ENCODE assay signal across 8 cellular contexts in the genomic region with DNA sequence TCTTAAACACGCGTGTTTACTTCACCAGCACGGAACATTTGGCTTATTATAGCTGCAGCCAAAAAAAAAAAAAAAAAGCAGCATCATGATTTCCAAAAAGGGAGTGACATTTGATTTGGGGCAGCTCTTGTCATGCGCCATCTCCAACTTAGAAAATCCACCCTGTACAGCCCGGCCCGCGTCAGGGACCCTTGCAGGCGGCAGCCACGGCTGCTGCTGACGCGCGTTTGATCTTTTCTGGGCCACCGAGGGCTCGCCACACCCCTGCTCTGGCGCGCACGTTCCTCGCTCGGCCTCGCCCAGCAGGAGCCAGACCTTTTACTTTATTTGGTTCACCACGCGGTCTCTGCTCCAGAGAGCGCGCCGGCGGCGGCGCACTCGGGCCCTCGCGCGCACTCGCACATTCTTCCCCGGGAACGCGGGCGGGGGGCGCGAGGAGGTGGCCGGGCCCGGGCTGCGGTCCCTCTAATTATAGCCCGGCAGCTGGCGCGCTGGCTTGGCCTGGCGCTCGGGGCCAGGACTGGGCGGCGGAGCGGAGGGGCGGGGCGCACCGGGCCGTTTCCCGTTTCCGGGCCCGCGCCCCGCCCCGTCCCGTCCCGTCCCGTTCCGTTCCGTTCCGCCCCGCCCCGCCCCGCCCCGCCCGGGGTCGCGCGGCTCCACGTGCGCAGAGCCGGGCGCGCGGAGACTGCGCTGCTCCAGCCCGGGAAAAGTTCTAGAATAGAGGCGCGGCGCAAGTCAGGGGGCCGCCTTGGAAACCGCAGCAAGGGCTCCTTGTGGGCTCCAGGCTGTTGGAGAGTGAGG. TPM values are rescaled to one million over a fixed set of nuclear protein-coding genes. Genes with fewer than 3 reads are reported as not detected.
DNase-seq lines count a peak whose midpoint lies in the region; ATAC-seq lines count a peak whose summit lies in the region.

No MANE protein-coding gene starts in this region.

- DNase-seq in AG20443 (ENCODE audit: low spot score) (peak; percentile 87), NCI-H345 treated with DMSO at 0.1 percent for 48 hours (lab: John Stamatoyannopoulos, UW; ENCODE audit: unreplicated experiment) (peak; percentile 77), cerebellum (ENCODE audit: low spot score) (peak; percentile 74), kidney glomerular epithelial cell (lab: John Stamatoyannopoulos, UW) (peak; percentile 53)
- peak; percentile 53 for DNase-seq in activated CD4-positive, alpha-beta T cell treated with anti-CD3 and anti-CD28 coated beads for 1 hour
- peak; percentile 88 for DNase-seq in stimulated activated CD4-positive, alpha-beta T cell treated with anti-CD3 and anti-CD28 coated beads, Interleukin-15, amount 100 ng/mL, for 24 hours

- ATAC-seq in GM19023 (IDR thresholded peaks at IDR 0.05; ENCODE audit: unreplicated experiment), result peak; percentile 83
- ATAC-seq in HG03139 (IDR thresholded peaks at IDR 0.05; ENCODE audit: unreplicated experiment), result peak; percentile 70

RNA-seq across cellular contexts. Expression of a gene that starts 10.2 kb away (rescaled TPM):
- total RNA-seq in cerebellum, result 96.2 TPM

Comparison
In these comparisons a context has a peak if more than half of its experiments do, and no peak if none do; other contexts are left out.
1. Peak in every context shown above with its lines: DNase-seq and ATAC-seq.